14 cellular contexts compared by ENCODE assay signal in the genomic region with DNA sequence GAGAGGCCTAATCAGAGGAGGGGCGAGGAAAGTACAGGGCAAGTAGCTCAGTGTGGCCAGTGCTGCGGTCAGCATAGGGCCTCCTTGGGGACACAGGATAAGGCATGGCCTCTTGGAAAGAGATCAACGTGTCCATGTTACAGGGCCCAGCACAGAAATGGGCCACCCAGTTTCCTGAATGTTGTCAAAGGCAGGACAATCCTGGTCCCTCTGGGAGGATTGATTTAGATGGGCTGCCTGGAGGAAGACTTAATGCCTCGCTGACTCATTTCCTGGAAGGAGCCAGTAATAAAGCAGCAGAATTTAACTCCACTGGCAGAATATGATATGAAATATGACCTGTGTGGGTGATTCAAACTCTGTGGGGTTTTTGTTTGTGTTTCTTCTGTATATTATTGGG.
A peak's percentile ranks its signal among the peaks of the same experiment; 100 is the strongest.
DNase-seq lines count a peak whose midpoint lies in the region; ATAC-seq and TF ChIP-seq lines count a peak whose summit lies in the region.
"Had no signal": no experiment of that assay in that cellular context is flagged by ENCODE, and none has a peak within 500 bp of the region (broad histone marks: within the 10 kb centered on the region; RNA-seq: fewer than 3 reads in every experiment).

No MANE protein-coding gene starts in this region.

- H3K4me3 ChIP-seq in choroid plexus epithelial cell (ENCODE audit: low read depth, low read length) (no peak overlapping the region), parathyroid adenoma (ENCODE audit: low read depth, low read length) (no peak overlapping the region)

- H3K27ac ChIP-seq in parathyroid adenoma, result no peak overlapping the region
- H3K27ac ChIP-seq: right lobe of liver, suprapubic skin had no signal

- no peaks in the 10 kb centered on the region for H3K36me3 ChIP-seq in parathyroid adenoma (ENCODE audit: control insufficient read depth, insufficient read depth, low read length)
- H3K36me3 ChIP-seq: right lobe of liver, suprapubic skin had no signal

- H2AFZ ChIP-seq in parathyroid adenoma, result peak overlapping the region; percentile 53

- no peak overlapping the region for H3K4me2 ChIP-seq in parathyroid adenoma (ENCODE audit: low read length)

- no peaks in the 10 kb centered on the region for H3K27me3 ChIP-seq in parathyroid adenoma (ENCODE audit: control insufficient read depth, insufficient read depth, low read length)
- H3K27me3 ChIP-seq: right lobe of liver, suprapubic skin had no signal

- no peak for TF ChIP-seq CTCF in choroid plexus epithelial cell (conservative IDR thresholded peaks at IDR 0.05; ENCODE audit: low read depth, low read length)
- TF ChIP-seq CTCF in parathyroid adenoma (IDR thresholded peaks at IDR 0.05), result no peak

- peak; percentile 55 for DNase-seq in GM03348 (ENCODE audit: low spot score)
- DNase-seq in MV-4-11 (lab: John Stamatoyannopoulos, UW), result peak; percentile 73
- peak; percentile 44 for DNase-seq in choroid plexus epithelial cell (ENCODE audit: low read depth)
- no peak for DNase-seq in effector CD4-positive, alpha-beta T cell
- no peak for DNase-seq in activated effector memory CD4-positive, alpha-beta T cell treated with anti-CD3 and anti-CD28 coated beads, Interleukin-2, amount 50 U/mL, for 16 hours
- no peak for DNase-seq in RPMI8226
- DNase-seq: activated CD4-positive, alpha-beta T cell treated with anti-CD3 and anti-CD28 coated beads for 48 hours; activated effector memory CD4-positive, alpha-beta T cell treated with Interleukin-2 at 50 U/mL for 16 hours; Caco-2; NCI-H1436; right lobe of liver had no signal

- H3K79me2 ChIP-seq in parathyroid adenoma, result no peaks in the 10 kb centered on the region

- H3K9ac ChIP-seq in parathyroid adenoma, result no peak overlapping the region

- no peak for ATAC-seq in GM21423 (IDR thresholded peaks at IDR 0.05; ENCODE audit: unreplicated experiment)

- no peaks in the 10 kb centered on the region for H3K9me3 ChIP-seq in parathyroid adenoma (ENCODE audit: control insufficient read depth, low read length)
- H3K9me3 ChIP-seq: Caco-2, right lobe of liver, suprapubic skin had no signal

- H3K4me1 ChIP-seq in parathyroid adenoma, result no peaks in the 10 kb centered on the region
- H3K4me1 ChIP-seq: Caco-2, right lobe of liver had no signal

Comparison
In these comparisons a context has a peak if more than half of its experiments do, and no peak if none do; other contexts are left out.
1. DNase-seq: peak in GM03348 (single experiment), MV-4-11 (single experiment) and choroid plexus epithelial cell (single experiment); none in effector CD4-positive, alpha-beta T cell (single experiment), activated effector memory CD4-positive, alpha-beta T cell treated with anti-CD3 and anti-CD28 coated beads, Interleukin-2, amount 50 U/mL, for 16 hours (single experiment) and RPMI8226 (single experiment).